In the genomic region with DNA sequence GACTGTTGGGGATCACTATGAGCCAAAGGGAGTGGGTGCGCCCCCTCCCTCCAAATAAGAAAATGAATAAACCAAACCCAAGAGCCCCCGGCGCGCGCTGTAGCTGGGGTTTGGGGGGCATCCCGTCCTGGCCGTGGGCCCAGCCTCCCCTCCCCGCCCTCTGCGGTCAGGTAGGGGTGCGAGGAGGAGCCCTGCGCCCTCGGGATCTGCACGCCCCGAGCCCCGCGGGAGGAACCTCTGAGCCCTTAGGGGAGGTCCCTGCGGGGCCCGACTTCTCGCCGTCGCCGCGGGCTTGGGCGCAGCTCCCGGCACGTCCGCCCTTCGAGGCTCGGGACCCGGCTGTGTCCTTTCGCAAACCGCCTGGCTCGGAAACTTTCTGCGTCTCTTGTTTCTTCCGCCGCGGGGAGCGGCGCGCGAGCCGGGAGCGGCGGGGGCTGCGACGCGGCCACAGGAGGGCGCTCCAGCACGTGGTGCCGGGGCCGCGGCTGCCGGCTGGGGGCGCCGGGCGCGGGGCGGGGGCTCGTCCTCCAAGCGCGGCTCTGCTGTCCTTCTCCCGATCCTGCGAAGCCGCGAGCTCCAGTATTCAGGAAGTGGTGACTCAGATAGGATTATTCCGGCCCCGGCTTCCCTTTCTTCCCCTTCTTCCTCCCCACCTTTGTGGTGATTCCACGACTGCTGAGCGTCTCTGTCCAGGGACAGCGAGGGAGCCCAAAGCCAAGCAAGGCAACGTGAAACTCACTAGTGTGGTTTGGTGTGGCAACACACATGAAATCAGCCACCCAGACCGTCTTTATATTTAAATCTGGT, we compare ENCODE assay signal across 8 cellular contexts. TPM values are rescaled to one million over a fixed set of nuclear protein-coding genes. Genes with fewer than 3 reads are reported as not detected.
DNase-seq lines count a peak whose midpoint lies in the region; ATAC-seq and TF ChIP-seq lines count a peak whose summit lies in the region.

No MANE protein-coding gene starts in this region.

- no peaks in the 10 kb centered on the region for H3K27me3 ChIP-seq in Panc1 (ENCODE audit: control insufficient read depth, insufficient read depth, low read length)

- no peaks in the 10 kb centered on the region for H3K9me3 ChIP-seq in Panc1 (ENCODE audit: control insufficient read depth, insufficient read depth, low read depth, low read length)

- peaks cover 4% of the 10 kb centered on the region for H3K36me3 ChIP-seq in Panc1 (ENCODE audit: control insufficient read depth, insufficient read depth, low read length)

- peak overlapping the region; percentile 85 to 98 (median 92) for H3K4me3 Mint-ChIP-seq in IgD-negative memory B cell
- H3K4me3 Mint-ChIP-seq in nephron progenitor cell: peak overlapping the region; percentile 85
- H3K4me3 Mint-ChIP-seq in stimulated activated naive CD8-positive, alpha-beta T cell treated with anti-CD3 and anti-CD28 coated beads, Interleukin-15, amount 100 ng/mL, for 72 hours: peak overlapping the region; percentile 95 to 98

- peaks cover 12% of the 10 kb centered on the region for H3K4me1 ChIP-seq in Panc1 (ENCODE audit: control insufficient read depth, insufficient read depth, low read length)

- BruUV-seq in Panc1 (replicated peaks; lab: Mats Ljungman, UMichigan): no TSS peak

- POLR2A ChIA-PET in Panc1 (lab: Charles Lee): interaction anchor here (0.5 to 0.6 kb wide), 2 partner anchors 11 to 99 kb away, joined by 3 read pairs; no protein-coding TSS in a partner anchor

- in situ Hi-C loops in Panc1 (cut with HindIII; ENCODE audit: low pct_unique_long_range_greater_than_20kb, low sequenced_read_pairs): no loop called here

- H3K4me3 ChIP-seq in Panc1 (ENCODE audit: low read depth in 2 of 2, low read length in 2 of 2): peak overlapping the region; percentile 80 to 85
- H3K4me3 ChIP-seq in fibroblast of pulmonary artery (replicated peaks; ENCODE audit: low read depth, low read length): peak overlapping the region; percentile 85

- no peaks in the 10 kb centered on the region for H3K27me3 Mint-ChIP-seq in IgD-negative memory B cell
- peaks cover 2% of the 10 kb centered on the region for H3K27me3 Mint-ChIP-seq in nephron progenitor cell (ENCODE audit: low read depth, poor library complexity)
- no peaks in the 10 kb centered on the region for H3K27me3 Mint-ChIP-seq in stimulated activated naive CD8-positive, alpha-beta T cell treated with anti-CD3 and anti-CD28 coated beads, Interleukin-15, amount 100 ng/mL, for 72 hours

- H3K9me3 Mint-ChIP-seq in IgD-negative memory B cell (no peaks in the 10 kb centered on the region), nephron progenitor cell (peaks cover 19% of the 10 kb centered on the region)
- H3K9me3 Mint-ChIP-seq in stimulated activated naive CD8-positive, alpha-beta T cell treated with anti-CD3 and anti-CD28 coated beads, Interleukin-15, amount 100 ng/mL, for 72 hours: no peaks in the 10 kb centered on the region

- peaks cover 3% of the 10 kb centered on the region for H3K36me3 Mint-ChIP-seq in IgD-negative memory B cell
- peaks cover 25% of the 10 kb centered on the region for H3K36me3 Mint-ChIP-seq in nephron progenitor cell (ENCODE audit: low read depth)

- DNase-seq in AG09319 (ENCODE audit: extremely low read depth, low read depth) (no peak), Panc1 (ENCODE audit: low read depth, low spot score) (no peak), fibroblast of pulmonary artery (ENCODE audit: low read depth) (peak; percentile 86), nephron progenitor cell (peak; percentile 86)
- peak; percentile 72 for DNase-seq in activated T-helper 9 cell treated with anti-CD3 and anti-CD28 coated beads, Interleukin-2, amount 50 U/mL, for 16 hours (ENCODE audit: low read depth)
- peak; percentile 88 to 90 for DNase-seq in stimulated activated naive CD8-positive, alpha-beta T cell treated with anti-CD3 and anti-CD28 coated beads, Interleukin-15, amount 100 ng/mL, for 72 hours

- H3K27ac ChIP-seq in Panc1 (ENCODE audit: low read length): peak overlapping the region; percentile 82

- TF ChIP-seq CTCF in AG09319 (IDR thresholded peaks at IDR 0.05; ENCODE audit: low read depth, low read length) (peak; percentile 36), Panc1 (IDR thresholded peaks at IDR 0.05) (peak; percentile 94), fibroblast of pulmonary artery (IDR thresholded peaks at IDR 0.05; ENCODE audit: low read length, missing control alignments) (peak; percentile 8), nephron progenitor cell (IDR thresholded peaks at IDR 0.05) (peak; percentile 19)

- H3K4me1 Mint-ChIP-seq in IgD-negative memory B cell (peaks cover 25 to 33% (median 28%) of the 10 kb centered on the region in 3 donors), nephron progenitor cell (peaks cover 33% of the 10 kb centered on the region)
- peaks cover 68% of the 10 kb centered on the region for H3K4me1 Mint-ChIP-seq in stimulated activated naive CD8-positive, alpha-beta T cell treated with anti-CD3 and anti-CD28 coated beads, Interleukin-15, amount 100 ng/mL, for 72 hours

- intact Hi-C loops in Panc1 (cut with micrococcal nuclease; ENCODE audit: unreplicated experiment): loop anchor here (2.0 to 5.0 kb wide), 2 partner anchors 96 to 224 kb away; no protein-coding TSS in a partner anchor

- CTCF ChIA-PET in Panc1 (lab: Charles Lee): interaction anchor here (0.6 kb wide), 2 partner anchors 82 to 265 kb away, joined by 3 to 4 read pairs; no protein-coding TSS in a partner anchor

- peak; percentile 62 for TF ChIP-seq POLR2A in GM19099 (IDR thresholded peaks at IDR 0.05; ENCODE audit: extremely low read depth, insufficient read length, low read depth)

- peak overlapping the region; percentile 30 to 93 (median 75) for H3K27ac Mint-ChIP-seq in IgD-negative memory B cell
- H3K27ac Mint-ChIP-seq in nephron progenitor cell: no peak overlapping the region
- H3K27ac Mint-ChIP-seq in stimulated activated naive CD8-positive, alpha-beta T cell treated with anti-CD3 and anti-CD28 coated beads, Interleukin-15, amount 100 ng/mL, for 72 hours: peak overlapping the region; percentile 97 to 98

- peak; percentile 62 for ATAC-seq in Panc1
- ATAC-seq in stimulated activated naive CD8-positive, alpha-beta T cell treated with anti-CD3 and anti-CD28 coated beads, Interleukin-15, amount 100 ng/mL, for 72 hours: peak; percentile 67

RNA-seq across cellular contexts. Expression of a gene that starts 1.6 kb away (rescaled TPM):
- polyA plus RNA-seq in IgD-negative memory B cell: 26.0 TPM
- 20.8 TPM for total RNA-seq in Panc1 (2021; ENCODE audit: unreplicated experiment)
- 25.2 TPM for polyA plus RNA-seq in Panc1 (2012; ENCODE audit: insufficient read length)

RNA-seq across cellular contexts. Expression of a gene that starts 12.3 kb away (rescaled TPM):
- polyA plus RNA-seq in IgD-negative memory B cell: 30.1 TPM
- total RNA-seq in Panc1 (2021; ENCODE audit: unreplicated experiment): 50.2 TPM
- 83.4 TPM for polyA plus RNA-seq in Panc1 (2012; ENCODE audit: insufficient read length)

Comparison
In these comparisons a context has a peak if more than half of its experiments do, and no peak if none do; other contexts are left out.
1. DNase-seq: peak in activated T-helper 9 cell treated with anti-CD3 and anti-CD28 coated beads, Interleukin-2, amount 50 U/mL, for 16 hours (single experiment), fibroblast of pulmonary artery (single experiment), nephron progenitor cell (single experiment) and stimulated activated naive CD8-positive, alpha-beta T cell treated with anti-CD3 and anti-CD28 coated beads, Interleukin-15, amount 100 ng/mL, for 72 hours (2 of 2); none in AG09319 (single experiment) and Panc1 (single experiment).
2. CTCF ChIP-seq: peak in every context shown above with its lines; median percentile 94 in Panc1; 36 in AG09319; 19 in nephron progenitor cell; 8 in fibroblast of pulmonary artery.
3. Peak in every context shown above with its lines, with median percentiles within 50 percentile points of each other: H3K4me3 Mint-ChIP-seq.